In genomic region chr10:125962200-125962599, GRCh38 we compare ENCODE assay signal across 7 cellular contexts.
"Had no signal": no experiment of that assay in that cellular context is flagged by ENCODE, and none has a peak within 500 bp of the region (broad histone marks: within the 10 kb centered on the region; RNA-seq: fewer than 3 reads in every experiment).

No MANE protein-coding gene starts in this region.

- ATAC-seq: GM12878 had no signal

- DNase-seq: GDM1, GF-D8 had no signal

- H3K4me3 ChIP-seq: GM12878 had no signal

- FAIRE-seq: GM12878, GM12891, GM12892, GM18507, GM19239 had no signal
